11 cellular contexts compared by ENCODE assay signal in genomic region chr5:71719092-71719964, GRCh38. TPM values are rescaled to one million over a fixed set of nuclear protein-coding genes. Genes with fewer than 3 reads are reported as not detected.
DNase-seq lines count a peak whose midpoint lies in the region; ATAC-seq and TF ChIP-seq lines count a peak whose summit lies in the region.
"Had no signal": no experiment of that assay in that cellular context is flagged by ENCODE, and none has a peak within 500 bp of the region (broad histone marks: within the 10 kb centered on the region; RNA-seq: fewer than 3 reads in every experiment).

Gene CARTPT, plus strand, starts transcription at chr5:71719275. Its CDS starts 19 bp downstream, at chr5:71719294.

- ATAC-seq in heart right ventricle (peak in 7 of 8 donors; percentile 54 to 81 (median 73)), Right ventricle myocardium superior (ENCODE audit: poor library complexity) (no peak), aorta (ENCODE audit: low FRiP score) (peak; percentile 39), left colon (no peak)

- TF ChIP-seq CTCF in heart right ventricle (IDR thresholded peaks at IDR 0.05) (no peak), adrenal gland (IDR thresholded peaks at IDR 0.05) (no peak), spleen (IDR thresholded peaks at IDR 0.05 in 8 of 11, conservative IDR thresholded peaks at IDR 0.05 in 3 of 11) (no peak)

- H3K36me3 ChIP-seq in heart right ventricle (no peaks in the 10 kb centered on the region), adrenal gland (replicated peaks in 1 of 2) (no peaks in the 10 kb centered on the region), iPS-15b (ENCODE audit: control insufficient read depth, insufficient read depth, low read length) (no peaks in the 10 kb centered on the region), aorta (ENCODE audit: control insufficient read depth in 1 of 2, insufficient read depth in 2 of 2, low read length in 1 of 2) (no peaks in the 10 kb centered on the region), MG63 (no peaks in the 10 kb centered on the region), spleen (no peaks in the 10 kb centered on the region)
- H3K36me3 ChIP-seq: prostate gland had no signal

- no peaks in the 10 kb centered on the region for H3K9me3 ChIP-seq in heart right ventricle
- H3K9me3 ChIP-seq in adrenal gland (replicated peaks in 1 of 3) = no peaks in the 10 kb centered on the region
- no peaks in the 10 kb centered on the region for H3K9me3 ChIP-seq in iPS-15b (ENCODE audit: control insufficient read depth, insufficient read depth, low read length)
- H3K9me3 ChIP-seq in aorta (ENCODE audit: control insufficient read depth, low read length) = no peaks in the 10 kb centered on the region
- no peaks in the 10 kb centered on the region for H3K9me3 ChIP-seq in MG63
- H3K9me3 ChIP-seq in spleen = peaks cover 0 to 4% (median 0%) of the 10 kb centered on the region in 8 donors
- H3K9me3 ChIP-seq: prostate gland had no signal

- H3K4me1 ChIP-seq in heart right ventricle (no peaks in the 10 kb centered on the region), adrenal gland (replicated peaks in 1 of 2) (no peaks in the 10 kb centered on the region), iPS-15b (ENCODE audit: control insufficient read depth, insufficient read depth, low read length) (no peaks in the 10 kb centered on the region), aorta (ENCODE audit: control insufficient read depth in 1 of 2, insufficient read depth in 2 of 2, low read length in 2 of 2) (no peaks in the 10 kb centered on the region), spleen (peaks cover 0 to 2% (median 0%) of the 10 kb centered on the region in 6 donors)

- DNase-seq in heart right ventricle (peak in 1 of 2 donors; percentile 4), Right ventricle myocardium superior (no peak), adrenal gland (peak in 4 of 7 donors; percentile 6 to 84 (median 17)), aorta (no peak), left colon (no peak), MG63 (no peak), spleen (no peak)

- 3 to 4% methylated on average over 63 of the region's 63 CpGs for WGBS in heart right ventricle, 2 donors
- WGBS in adrenal gland, 4 donors = 4 to 5% (median 5%) methylated on average over 21 to 63 of the region's 63 CpGs
- WGBS in aorta, 2 donors = 3 to 4% methylated on average over 62 to 63 of the region's 63 CpGs
- 10 to 16% (median 11%) methylated on average over 56 to 63 of the region's 63 CpGs for WGBS in spleen, 5 donors

- H3K4me3 ChIP-seq in heart right ventricle (no peak within 1 kb of the TSS), adrenal gland (no peak within 1 kb of the TSS), iPS-15b (ENCODE audit: low read depth, low read length) (peak within 1 kb of the TSS; percentile 46), aorta (ENCODE audit: low read length in 2 of 2) (no peak within 1 kb of the TSS), MG63 (no peak within 1 kb of the TSS), spleen (no peak within 1 kb of the TSS)
- H3K4me3 ChIP-seq: coronary artery, prostate gland had no signal

- H3K27ac ChIP-seq in heart right ventricle (no peak within 1 kb of the TSS), adrenal gland (peak within 1 kb of the TSS in 1 of 5 donors; percentile 26), aorta (ENCODE audit: low read depth in 1 of 2, low read length in 2 of 2) (no peak within 1 kb of the TSS), spleen (no peak within 1 kb of the TSS)
- H3K27ac ChIP-seq: coronary artery, prostate gland had no signal

- intact Hi-C loops in heart right ventricle (cut with DNase I) (no loop called here), Right ventricle myocardium superior (cut with DNase I) (no loop called here), adrenal gland (cut with DNase I) (no loop called here), aorta (cut with DNase I) (no loop called here), left colon (cut with DNase I, micrococcal nuclease) (no loop called here), spleen (cut with DNase I; ENCODE audit: low total_unique reads) (no loop called here)

- H3K27me3 ChIP-seq in heart right ventricle (peaks cover 0 to 85% (median 71%) of the 10 kb centered on the region in 7 donors), adrenal gland (peaks cover 22% of the 10 kb centered on the region), iPS-15b (ENCODE audit: control insufficient read depth, insufficient read depth, low read length) (peaks cover 65% of the 10 kb centered on the region), aorta (ENCODE audit: control insufficient read depth in 1 of 2, insufficient read depth in 2 of 2, low read length in 1 of 2) (no peaks in the 10 kb centered on the region), MG63 (peaks cover 68% of the 10 kb centered on the region), spleen (replicated peaks in 1 of 7) (peaks cover 0 to 90% (median 26%) of the 10 kb centered on the region in 7 donors)

- TF ChIP-seq POLR2A in adrenal gland (IDR thresholded peaks at IDR 0.05) = peak in 1 of 2 donors; percentile 27
- no peak for TF ChIP-seq POLR2A in spleen (IDR thresholded peaks at IDR 0.05)

- no peak within 1 kb of the TSS for H3K9ac ChIP-seq in iPS-15b (ENCODE audit: low read depth, low read length)

RNA-seq across cellular contexts. Expression of gene CARTPT, which starts in this region (rescaled TPM):
- not detected for total RNA-seq in heart right ventricle
- not detected for polyA plus RNA-seq in heart right ventricle
- total RNA-seq in Right ventricle myocardium superior = not detected
- total RNA-seq in adrenal gland = 10 to 100 TPM in 3 of 8 donors, 1 to 10 TPM in 2, under 1 TPM in 2, not detected in 1; 0.60 to 75.4 (median 9.5) TPM
- 100 to 1,000 TPM in 2 of 3 donors, 10 to 100 TPM in 1; 48.5 to 317 (median 241) TPM for polyA plus RNA-seq in adrenal gland
- not detected for total RNA-seq in aorta
- polyA plus RNA-seq in aorta = 10 to 100 TPM in 1 of 2 donors, under 1 TPM in 1; 0.51 to 30.8 TPM
- under 1 TPM in 1 of 2 donors, not detected in 1; 0.39 TPM for total RNA-seq in left colon
- total RNA-seq in MG63 (2014; rRNA removed; shearing (Covaris generic); ENCODE audit: low replicate concordance) = not detected in 2 replicates
- not detected for total RNA-seq in spleen
- polyA plus RNA-seq in spleen = not detected
- total RNA-seq: kidney epithelial cell had no signal

Comparison
In these comparisons a context has a peak if more than half of its experiments do, and no peak if none do; other contexts are left out.
1. Peak in ATAC-seq in heart right ventricle; RNA of the gene not detected or under 1 TPM.
2. DNase-seq: peak in adrenal gland (4 of 7); none in Right ventricle myocardium superior (single experiment), aorta (0 of 2), left colon (0 of 2), MG63 (single experiment) and spleen (single experiment).